In the genomic region with DNA sequence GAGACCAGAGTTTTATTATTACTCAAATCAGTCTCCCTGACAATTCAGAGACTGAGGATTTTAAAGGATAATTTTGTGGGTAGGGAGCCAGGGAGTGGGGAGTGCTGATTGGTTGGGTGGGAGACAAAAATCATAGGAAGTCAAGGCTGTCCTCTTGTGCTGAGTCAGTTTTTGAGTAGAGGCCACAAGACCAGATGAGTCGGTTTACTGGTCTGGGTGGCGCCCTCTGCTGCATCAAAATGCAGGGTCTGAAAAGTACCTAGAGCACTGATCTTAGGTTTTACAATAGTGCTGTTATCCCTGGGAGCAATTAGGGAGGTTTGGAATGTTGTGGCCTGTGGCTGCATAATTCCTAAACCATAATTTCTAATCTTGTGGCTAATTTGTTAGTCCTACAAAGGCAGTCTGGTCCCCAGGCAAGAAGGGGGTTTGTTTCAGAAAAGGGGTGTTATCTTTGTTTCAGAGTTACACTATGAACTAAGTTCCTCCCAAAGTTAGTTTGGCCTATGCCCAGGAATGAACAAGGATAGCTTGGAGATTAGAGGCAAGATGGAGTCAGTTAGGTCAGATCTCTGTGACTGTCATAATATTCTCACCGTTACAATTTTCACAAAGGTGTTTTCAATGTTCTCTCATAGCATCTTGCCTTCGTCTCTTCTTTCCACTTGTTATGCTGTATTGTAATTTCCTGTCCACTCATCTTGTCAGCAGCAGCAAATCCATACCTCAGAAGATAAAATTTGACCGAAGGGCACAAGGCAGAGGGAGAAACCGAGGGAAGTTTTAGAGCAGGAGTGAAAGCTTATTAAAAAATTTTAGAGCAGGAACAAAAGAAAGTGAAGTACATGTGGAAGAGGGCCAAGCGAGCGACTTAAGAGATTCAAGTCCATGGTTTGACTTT, we compare ENCODE assay signal across 8 cellular contexts. TPM values are rescaled to one million over a fixed set of nuclear protein-coding genes. Genes with fewer than 3 reads are reported as not detected.
DNase-seq lines count a peak whose midpoint lies in the region; ATAC-seq and TF ChIP-seq lines count a peak whose summit lies in the region.

No MANE protein-coding gene starts in this region.

- no peak overlapping the region for H3K27ac Mint-ChIP-seq in activated CD8-positive, alpha-beta T cell treated with anti-CD3 and anti-CD28 coated beads for 36 hours
- H3K27ac Mint-ChIP-seq in naive thymus-derived CD8-positive, alpha-beta T cell, result peak overlapping the region in 7 of 10 donors; percentile 39 to 91 (median 88)

- no peaks in the 10 kb centered on the region for H3K36me3 ChIP-seq in GM06990 (ENCODE audit: control insufficient read depth, insufficient read depth, low read length)
- H3K36me3 ChIP-seq in subcutaneous abdominal adipose tissue (ENCODE audit: control insufficient read depth in 5 of 5, insufficient read depth in 5 of 5, low read length in 5 of 5), result no peaks in the 10 kb centered on the region

- peak overlapping the region; percentile 42 for H3K27ac ChIP-seq in subcutaneous abdominal adipose tissue (ENCODE audit: low read depth, low read length)

- CTCF ChIA-PET in activated CD8-positive, alpha-beta T cell treated with anti-CD3 and anti-CD28 coated beads for 36 hours (lab: Charles Lee), result interaction anchor here (0.6 to 5.8 kb wide), 21 partner anchors 9 to 844 kb away, joined by 3 to 24 read pairs (median 3); a partner anchor contains a TSS

- no peaks in the 10 kb centered on the region for H3K36me3 Mint-ChIP-seq in activated CD8-positive, alpha-beta T cell treated with anti-CD3 and anti-CD28 coated beads for 36 hours (ENCODE audit: low read depth)
- H3K36me3 Mint-ChIP-seq in naive thymus-derived CD8-positive, alpha-beta T cell, result no peaks in the 10 kb centered on the region

- DNase-seq in GM06990 (ENCODE audit: extremely low read depth, insufficient read length) (no peak), NCI-H748 (lab: John Stamatoyannopoulos, UW; ENCODE audit: unreplicated experiment) (peak; percentile 79), epithelial cell of esophagus (ENCODE audit: low read depth) (peak; percentile 82), NCI-H2171 treated with DMSO at 0.1 percent for 48 hours (lab: John Stamatoyannopoulos, UW) (no peak)
- DNase-seq in activated CD8-positive, alpha-beta T cell treated with anti-CD3 and anti-CD28 coated beads for 36 hours, result peak; percentile 87
- peak in 9 of 10 donors; percentile 3 to 33 (median 20) for DNase-seq in naive thymus-derived CD8-positive, alpha-beta T cell

- no peaks in the 10 kb centered on the region for H3K27me3 Mint-ChIP-seq in activated CD8-positive, alpha-beta T cell treated with anti-CD3 and anti-CD28 coated beads for 36 hours
- H3K27me3 Mint-ChIP-seq in naive thymus-derived CD8-positive, alpha-beta T cell, result no peaks in the 10 kb centered on the region

- intact Hi-C loops in activated CD8-positive, alpha-beta T cell treated with anti-CD3 and anti-CD28 coated beads for 36 hours (cut with micrococcal nuclease), result loop anchor here (5.0 kb wide), 2 partner anchors 61 to 101 kb away; a partner anchor contains a TSS

- no peaks in the 10 kb centered on the region for H3K9me3 Mint-ChIP-seq in activated CD8-positive, alpha-beta T cell treated with anti-CD3 and anti-CD28 coated beads for 36 hours
- H3K9me3 Mint-ChIP-seq in naive thymus-derived CD8-positive, alpha-beta T cell, result no peaks in the 10 kb centered on the region

- POLR2A ChIA-PET in activated CD8-positive, alpha-beta T cell treated with anti-CD3 and anti-CD28 coated beads for 36 hours (lab: Charles Lee), result interaction anchor here (0.6 to 1.7 kb wide), 2 partner anchors 32 to 61 kb away, joined by 3 to 4 read pairs; no protein-coding TSS in a partner anchor
- POLR2A ChIA-PET in naive thymus-derived CD8-positive, alpha-beta T cell (lab: Charles Lee), result no interaction called here

- H3K4me1 ChIP-seq in subcutaneous abdominal adipose tissue (ENCODE audit: control insufficient read depth in 5 of 5, insufficient read depth in 5 of 5, low read length in 5 of 5), result peaks cover 8 to 58% (median 43%) of the 10 kb centered on the region in 5 donors

- H3K27me3 ChIP-seq in GM06990 (replicated peaks; ENCODE audit: control insufficient read depth, insufficient read depth, low read length), result 0 out of 2 replicates have a peak, but pooled peaks cover 2% of the 10 kb centered on the region
- no peaks in the 10 kb centered on the region for H3K27me3 ChIP-seq in subcutaneous abdominal adipose tissue (ENCODE audit: control insufficient read depth in 5 of 5, insufficient read depth in 4 of 5, low read length in 5 of 5)

- no peaks in the 10 kb centered on the region for H3K9me3 ChIP-seq in subcutaneous abdominal adipose tissue (ENCODE audit: control insufficient read depth in 5 of 5, low read length in 5 of 5)

- H3K4me3 ChIP-seq in GM06990 (replicated peaks; ENCODE audit: low read depth, low read length), result no peak overlapping the region
- no peak overlapping the region for H3K4me3 ChIP-seq in epithelial cell of esophagus (ENCODE audit: low read length)
- H3K4me3 ChIP-seq in subcutaneous abdominal adipose tissue (ENCODE audit: low read depth in 1 of 5, low read length in 5 of 5), result no peak overlapping the region

- ATAC-seq in HG02678 (IDR thresholded peaks at IDR 0.05; ENCODE audit: unreplicated experiment), result peak; percentile 50
- ATAC-seq in activated CD8-positive, alpha-beta T cell treated with anti-CD3 and anti-CD28 coated beads for 36 hours, result peak; percentile 75
- ATAC-seq in naive thymus-derived CD8-positive, alpha-beta T cell, result peak; percentile 35 to 64

- H3K4me3 Mint-ChIP-seq in activated CD8-positive, alpha-beta T cell treated with anti-CD3 and anti-CD28 coated beads for 36 hours, result no peak overlapping the region
- H3K4me3 Mint-ChIP-seq in naive thymus-derived CD8-positive, alpha-beta T cell, result peak overlapping the region in 8 of 10 donors; percentile 33 to 87 (median 62)

- TF ChIP-seq CTCF in GM06990 (IDR thresholded peaks at IDR 0.05; ENCODE audit: insufficient read depth, low read length, poor library complexity, severe bottlenecking), result peak; percentile 72
- peak; percentile 74 for TF ChIP-seq CTCF in activated CD8-positive, alpha-beta T cell treated with anti-CD3 and anti-CD28 coated beads for 36 hours (IDR thresholded peaks at IDR 0.05)
- TF ChIP-seq CTCF in epithelial cell of esophagus (IDR thresholded peaks at IDR 0.05; ENCODE audit: insufficient read depth, low read depth, low read length, missing control alignments), result peak; percentile 66

- H3K4me1 Mint-ChIP-seq in activated CD8-positive, alpha-beta T cell treated with anti-CD3 and anti-CD28 coated beads for 36 hours (ENCODE audit: low read depth), result peaks cover 26% of the 10 kb centered on the region
- peaks cover 12 to 30% (median 24%) of the 10 kb centered on the region in 4 donors for H3K4me1 Mint-ChIP-seq in naive thymus-derived CD8-positive, alpha-beta T cell

- no peak overlapping the region for H3K9ac ChIP-seq in subcutaneous abdominal adipose tissue (ENCODE audit: low read length in 5 of 5)

RNA-seq across cellular contexts. Expression of a gene that starts 59.2 kb away (rescaled TPM):
- total RNA-seq in activated CD8-positive, alpha-beta T cell treated with anti-CD3 and anti-CD28 coated beads for 36 hours, result 10 to 100 TPM; 56.8 to 60.7 TPM
- total RNA-seq in naive thymus-derived CD8-positive, alpha-beta T cell, result 10 to 100 TPM; 65.7 to 68.7 TPM
- polyA plus RNA-seq in naive thymus-derived CD8-positive, alpha-beta T cell, result 10 to 100 TPM; 64.7 to 75.5 (median 65.0) TPM

Comparison
In these comparisons a context has a peak if more than half of its experiments do, and no peak if none do; other contexts are left out.
1. DNase-seq: peak in NCI-H748 (single experiment), activated CD8-positive, alpha-beta T cell treated with anti-CD3 and anti-CD28 coated beads for 36 hours (single experiment), epithelial cell of esophagus (single experiment) and naive thymus-derived CD8-positive, alpha-beta T cell (9 of 10); none in GM06990 (single experiment) and NCI-H2171 treated with DMSO at 0.1 percent for 48 hours (single experiment).
2. Peak in every context shown above with its lines, with median percentiles within 50 percentile points of each other: CTCF ChIP-seq and ATAC-seq.